ENCODE assay signal across 23 cellular contexts in the genomic region with DNA sequence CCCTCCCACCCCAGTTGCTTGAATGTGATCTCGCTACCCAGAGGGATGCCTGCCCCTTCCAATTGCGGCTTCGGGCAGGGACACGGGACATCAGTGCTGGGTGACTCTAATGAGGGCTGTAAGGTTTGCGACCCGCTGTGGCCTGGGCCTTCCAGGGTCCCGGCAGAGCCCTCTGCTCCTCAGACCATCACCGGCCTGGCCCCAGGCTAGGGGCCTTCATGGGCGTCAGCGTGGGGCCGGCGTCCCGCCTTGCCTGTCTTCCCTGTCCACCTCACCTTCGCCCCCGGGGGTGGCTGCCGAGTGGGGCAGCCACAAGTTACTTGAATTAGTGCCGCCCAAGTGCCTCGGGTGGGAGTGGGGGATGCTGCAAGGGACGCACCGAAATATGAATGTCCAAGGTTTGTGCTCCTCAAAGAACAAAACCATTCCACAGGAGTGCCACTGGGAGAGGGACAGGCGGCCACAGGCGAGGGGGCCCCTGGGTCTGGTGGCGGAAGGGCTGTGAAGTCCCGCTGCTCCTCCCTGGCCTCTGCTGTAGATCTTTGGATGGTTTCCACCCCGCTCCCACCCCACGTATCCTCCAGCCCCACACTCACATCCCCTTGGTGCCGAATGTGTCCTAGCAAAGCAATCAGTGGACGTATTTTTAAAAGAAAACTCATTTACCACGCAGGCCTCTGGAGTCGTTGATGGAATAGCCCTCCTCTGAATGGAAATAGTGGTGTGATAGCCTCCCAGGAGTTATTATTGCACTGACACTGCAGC.
DNase-seq lines count a peak whose midpoint lies in the region; ATAC-seq and TF ChIP-seq lines count a peak whose summit lies in the region.
"Had no signal": no experiment of that assay in that cellular context is flagged by ENCODE, and none has a peak within 500 bp of the region (broad histone marks: within the 10 kb centered on the region; RNA-seq: fewer than 3 reads in every experiment).

No MANE protein-coding gene starts in this region.

- H3K4me1 ChIP-seq in vagina, result peaks cover 5% of the 10 kb centered on the region
- H3K4me1 ChIP-seq: adrenal gland had no signal

- no peaks in the 10 kb centered on the region for H3K4me1 Mint-ChIP-seq in activated CD8-positive, alpha-beta T cell treated with anti-CD3 and anti-CD28 coated beads, Interleukin-2, amount 10 ng/mL, durations not matched to agents 7 days and 5 days (ENCODE audit: low read depth)
- no peaks in the 10 kb centered on the region for H3K4me1 Mint-ChIP-seq in activated CD8-positive, alpha-beta T cell treated with anti-CD3 and anti-CD28 coated beads for 36 hours (ENCODE audit: low read depth)
- H3K4me1 Mint-ChIP-seq: immature natural killer cell; stimulated activated memory B cell treated with anti-CD40 and anti-IgM and Interleukin-4, amounts not matched to agents 10 μg/mL and 1 μg/mL and 100 μg/mL, for 72 hours had no signal

- POLR2A ChIA-PET in activated CD8-positive, alpha-beta T cell treated with anti-CD3 and anti-CD28 coated beads, Interleukin-2, amount 10 ng/mL, durations not matched to agents 7 days and 5 days (lab: Charles Lee), result no interaction called here
- POLR2A ChIA-PET in activated CD8-positive, alpha-beta T cell treated with anti-CD3 and anti-CD28 coated beads for 36 hours (lab: Charles Lee), result no interaction called here

- H3K27ac ChIP-seq in coronary artery (no peak overlapping the region), vagina (no peak overlapping the region)
- H3K27ac ChIP-seq: adrenal gland, sigmoid colon, SK-N-MC had no signal

- no peaks in the 10 kb centered on the region for H3K36me3 Mint-ChIP-seq in activated CD8-positive, alpha-beta T cell treated with anti-CD3 and anti-CD28 coated beads, Interleukin-2, amount 10 ng/mL, durations not matched to agents 7 days and 5 days (ENCODE audit: low read depth)
- no peaks in the 10 kb centered on the region for H3K36me3 Mint-ChIP-seq in activated CD8-positive, alpha-beta T cell treated with anti-CD3 and anti-CD28 coated beads for 36 hours (ENCODE audit: low read depth)
- H3K36me3 Mint-ChIP-seq: brain; immature natural killer cell; stimulated activated memory B cell treated with anti-CD40 and anti-IgM and Interleukin-4, amounts not matched to agents 10 μg/mL and 1 μg/mL and 100 μg/mL, for 72 hours had no signal

- no peak for ATAC-seq in activated CD8-positive, alpha-beta T cell treated with anti-CD3 and anti-CD28 coated beads, Interleukin-2, amount 10 ng/mL, durations not matched to agents 7 days and 5 days
- no peak for ATAC-seq in activated CD8-positive, alpha-beta T cell treated with anti-CD3 and anti-CD28 coated beads for 36 hours
- no peak for ATAC-seq in GM18519 (IDR thresholded peaks at IDR 0.05; ENCODE audit: low FRiP score, unreplicated experiment)

- peak overlapping the region; percentile 63 for H3K4me3 ChIP-seq in coronary artery
- H3K4me3 ChIP-seq in vagina, result no peak overlapping the region
- H3K4me3 ChIP-seq: adrenal gland, K562 had no signal

- no peaks in the 10 kb centered on the region for H3K27me3 ChIP-seq in vagina

- no peak overlapping the region for H3K4me3 Mint-ChIP-seq in activated CD8-positive, alpha-beta T cell treated with anti-CD3 and anti-CD28 coated beads, Interleukin-2, amount 10 ng/mL, durations not matched to agents 7 days and 5 days
- no peak overlapping the region for H3K4me3 Mint-ChIP-seq in activated CD8-positive, alpha-beta T cell treated with anti-CD3 and anti-CD28 coated beads for 36 hours
- H3K4me3 Mint-ChIP-seq: activated naive CD4-positive, alpha-beta T cell treated with anti-CD3 and anti-CD28 coated beads for 36 hours; CD4-positive, alpha-beta T cell; immature natural killer cell; stimulated activated memory B cell treated with anti-CD40 and anti-IgM and Interleukin-4, amounts not matched to agents 10 μg/mL and 1 μg/mL and 100 μg/mL, for 72 hours; T-helper 1 cell treated with Interleukin-12 subunit alpha and Interleukin-12 subunit beta and Interleukin-4 antibody, amounts not matched to agents 30 μg/mL and 1 μg/mL, for 36 hours had no signal

- peak; percentile 5 for DNase-seq in activated CD8-positive, alpha-beta T cell treated with anti-CD3 and anti-CD28 coated beads, Interleukin-2, amount 10 ng/mL, durations not matched to agents 7 days and 5 days
- no peak for DNase-seq in activated CD8-positive, alpha-beta T cell treated with anti-CD3 and anti-CD28 coated beads for 36 hours
- DNase-seq in coronary artery (ENCODE audit: low spot score) (peak; percentile 68), mesenteric fat pad (ENCODE audit: low spot score) (peak; percentile 80), vagina (ENCODE audit: extremely low spot score in 2 of 2) (peak; percentile 79), NCI-H446 (lab: John Stamatoyannopoulos, UW) (no peak), NCI-H2029 treated with DMSO at 0.1 percent for 48 hours (lab: John Stamatoyannopoulos, UW) (no peak)
- DNase-seq: activated CD4-positive, alpha-beta T cell treated with anti-CD3 and anti-CD28 coated beads, Interleukin-2, amount 50 U/mL, for 4 hours; CD4-positive, alpha-beta T cell; cerebellar nuclear complex; immature natural killer cell; NCI-H187 treated with DMSO at 0.1 percent for 48 hours; NCI-H2171 treated with DMSO at 0.1 percent for 48 hours; sigmoid colon had no signal

- no peak overlapping the region for H3K27ac Mint-ChIP-seq in activated CD8-positive, alpha-beta T cell treated with anti-CD3 and anti-CD28 coated beads, Interleukin-2, amount 10 ng/mL, durations not matched to agents 7 days and 5 days
- H3K27ac Mint-ChIP-seq in activated CD8-positive, alpha-beta T cell treated with anti-CD3 and anti-CD28 coated beads for 36 hours, result no peak overlapping the region
- H3K27ac Mint-ChIP-seq: activated naive CD4-positive, alpha-beta T cell treated with anti-CD3 and anti-CD28 coated beads for 36 hours; CD4-positive, alpha-beta T cell; immature natural killer cell; progenitor cell of endocrine pancreas; stimulated activated memory B cell treated with anti-CD40 and anti-IgM and Interleukin-4, amounts not matched to agents 10 μg/mL and 1 μg/mL and 100 μg/mL, for 72 hours; T-helper 1 cell treated with Interleukin-12 subunit alpha and Interleukin-12 subunit beta and Interleukin-4 antibody, amounts not matched to agents 30 μg/mL and 1 μg/mL, for 36 hours had no signal

- TF ChIP-seq POLR2A in vagina (IDR thresholded peaks at IDR 0.05), result no peak

- no peaks in the 10 kb centered on the region for H3K36me3 ChIP-seq in vagina
- H3K36me3 ChIP-seq: adrenal gland, sigmoid colon had no signal

- CTCF ChIA-PET in activated CD8-positive, alpha-beta T cell treated with anti-CD3 and anti-CD28 coated beads, Interleukin-2, amount 10 ng/mL, durations not matched to agents 7 days and 5 days (lab: Charles Lee), result interaction anchor here (1.0 to 2.9 kb wide), 5 partner anchors 9 to 444 kb away, joined by 3 to 14 read pairs (median 8); no protein-coding TSS in a partner anchor
- CTCF ChIA-PET in activated CD8-positive, alpha-beta T cell treated with anti-CD3 and anti-CD28 coated beads for 36 hours (lab: Charles Lee), result interaction anchor here (1.0 to 2.3 kb wide), 5 partner anchors 9 to 24 kb away, joined by 3 to 8 read pairs (median 7); no protein-coding TSS in a partner anchor

- intact Hi-C loops in activated CD8-positive, alpha-beta T cell treated with anti-CD3 and anti-CD28 coated beads for 36 hours (cut with micrococcal nuclease), result no loop called here
- intact Hi-C loops in vagina (cut with DNase I), result no loop called here

- H3K9me3 Mint-ChIP-seq in activated CD8-positive, alpha-beta T cell treated with anti-CD3 and anti-CD28 coated beads, Interleukin-2, amount 10 ng/mL, durations not matched to agents 7 days and 5 days (ENCODE audit: insufficient read depth), result no peaks in the 10 kb centered on the region
- no peaks in the 10 kb centered on the region for H3K9me3 Mint-ChIP-seq in activated CD8-positive, alpha-beta T cell treated with anti-CD3 and anti-CD28 coated beads for 36 hours
- H3K9me3 Mint-ChIP-seq: brain; CD4-positive, alpha-beta T cell; T-helper 1 cell treated with Interleukin-12 subunit alpha and Interleukin-12 subunit beta and Interleukin-4 antibody, amounts not matched to agents 30 μg/mL and 1 μg/mL, for 36 hours had no signal

- no peaks in the 10 kb centered on the region for H3K27me3 Mint-ChIP-seq in activated CD8-positive, alpha-beta T cell treated with anti-CD3 and anti-CD28 coated beads, Interleukin-2, amount 10 ng/mL, durations not matched to agents 7 days and 5 days (ENCODE audit: low read depth)
- peaks cover 14% of the 10 kb centered on the region for H3K27me3 Mint-ChIP-seq in activated CD8-positive, alpha-beta T cell treated with anti-CD3 and anti-CD28 coated beads for 36 hours

- TF ChIP-seq CTCF in activated CD8-positive, alpha-beta T cell treated with anti-CD3 and anti-CD28 coated beads for 36 hours (IDR thresholded peaks at IDR 0.05), result no peak
- TF ChIP-seq CTCF in coronary artery (IDR thresholded peaks at IDR 0.05) (no peak), vagina (IDR thresholded peaks at IDR 0.05) (no peak)

- H3K9me3 ChIP-seq in vagina, result no peaks in the 10 kb centered on the region
- H3K9me3 ChIP-seq: adrenal gland, sigmoid colon had no signal

Comparison
In these comparisons a context has a peak if more than half of its experiments do, and no peak if none do; other contexts are left out.
1. DNase-seq: peak in activated CD8-positive, alpha-beta T cell treated with anti-CD3 and anti-CD28 coated beads, Interleukin-2, amount 10 ng/mL, durations not matched to agents 7 days and 5 days (single experiment), coronary artery (single experiment), mesenteric fat pad (single experiment) and vagina (2 of 2); none in activated CD8-positive, alpha-beta T cell treated with anti-CD3 and anti-CD28 coated beads for 36 hours (single experiment), NCI-H446 (0 of 2) and NCI-H2029 treated with DMSO at 0.1 percent for 48 hours (single experiment).